In the genomic region with DNA sequence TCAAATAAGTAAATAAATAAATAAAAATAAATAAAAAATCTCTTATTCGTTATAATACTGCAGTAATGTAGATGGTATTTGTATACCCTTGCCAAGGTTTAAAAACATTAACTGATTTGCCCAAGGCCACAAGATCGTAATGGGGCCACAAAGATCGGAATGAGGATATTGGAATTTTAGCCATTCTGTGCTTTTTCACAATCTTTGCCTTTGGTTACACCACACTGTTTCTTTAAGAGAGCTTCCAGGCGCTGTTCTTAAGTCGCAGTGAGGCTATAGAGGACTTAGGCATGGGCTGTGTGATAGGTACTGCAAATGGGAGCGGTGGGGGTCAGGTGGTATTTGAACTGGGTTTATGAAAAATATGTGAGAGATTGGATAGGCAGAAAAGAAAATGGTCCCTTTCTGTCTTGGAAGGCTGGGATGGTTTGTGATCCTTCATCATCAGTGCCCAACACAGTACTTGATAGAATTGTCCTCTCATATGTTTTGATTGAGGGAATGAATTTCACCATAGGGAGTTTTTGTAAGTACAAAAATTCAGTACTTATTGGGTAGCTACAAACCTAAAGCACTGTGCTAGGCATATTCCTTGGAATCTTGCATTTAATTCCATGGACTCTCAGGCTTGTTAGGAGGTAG, we compare ENCODE assay signal across 8 cellular contexts. TPM values are rescaled to one million over a fixed set of nuclear protein-coding genes. Genes with fewer than 3 reads are reported as not detected.
DNase-seq lines count a peak whose midpoint lies in the region; ATAC-seq and TF ChIP-seq lines count a peak whose summit lies in the region.

No MANE protein-coding gene starts in this region.

- no peak overlapping the region for H2AFZ ChIP-seq in fibroblast of lung (ENCODE audit: low read length)

- peaks cover 4% of the 10 kb centered on the region for H4K20me1 ChIP-seq in fibroblast of lung (ENCODE audit: control insufficient read depth, extremely low read depth, insufficient read depth, low read length)

- ATAC-seq in RWPE2 (ENCODE audit: low read depth), result no peak

- H3K9ac ChIP-seq in fibroblast of lung (ENCODE audit: insufficient read depth, low read length) (no peak overlapping the region), rectal smooth muscle tissue (ENCODE audit: low read length) (no peak overlapping the region)

- H3K4me3 ChIP-seq in RWPE2 (ENCODE audit: severe bottlenecking) (peak overlapping the region; percentile 95), fibroblast of lung (replicated peaks in 1 of 4; ENCODE audit: control extremely low read depth in 1 of 4, insufficient read depth in 1 of 4, low read depth in 3 of 4, low read length in 4 of 4) (peak overlapping the region; percentile 59 to 78 (median 78)), rectal smooth muscle tissue (ENCODE audit: low read length) (peak overlapping the region; percentile 82)

- H3K79me2 ChIP-seq in fibroblast of lung (ENCODE audit: control insufficient read depth, insufficient read depth, low read length), result peaks cover 58% of the 10 kb centered on the region

- TF ChIP-seq CTCF in RWPE2 (IDR thresholded peaks at IDR 0.05; ENCODE audit: poor library complexity, severe bottlenecking) (no peak), fibroblast of lung (conservative IDR thresholded peaks at IDR 0.05 in 1 of 2, IDR thresholded peaks at IDR 0.05 in 1 of 2; ENCODE audit: low read depth in 1 of 2, low read length in 2 of 2) (no peak)

- in situ Hi-C loops in G401 (cut with HindIII; ENCODE audit: low sequenced_read_pairs), result no loop called here

- peaks cover 22% of the 10 kb centered on the region for H3K4me1 ChIP-seq in RWPE2 (ENCODE audit: insufficient read depth, poor library complexity, severe bottlenecking)
- no peaks in the 10 kb centered on the region for H3K4me1 ChIP-seq in fibroblast of lung (ENCODE audit: control insufficient read depth, extremely low read depth, insufficient read depth, low read length)
- peaks cover 10% of the 10 kb centered on the region for H3K4me1 ChIP-seq in rectal smooth muscle tissue (ENCODE audit: control insufficient read depth, insufficient read depth, low read length)

- H3K27me3 ChIP-seq in RWPE2 (ENCODE audit: insufficient read depth, poor library complexity, severe bottlenecking) (no peaks in the 10 kb centered on the region), fibroblast of lung (ENCODE audit: control insufficient read depth, insufficient read depth, low read length) (no peaks in the 10 kb centered on the region), rectal smooth muscle tissue (ENCODE audit: control insufficient read depth, insufficient read depth, low read length) (no peaks in the 10 kb centered on the region)

- no peaks in the 10 kb centered on the region for H3K9me3 ChIP-seq in RWPE2 (ENCODE audit: severe bottlenecking)
- H3K9me3 ChIP-seq in fibroblast of lung (ENCODE audit: control insufficient read depth, insufficient read depth, low read depth, low read length), result no peaks in the 10 kb centered on the region

- H3K27ac ChIP-seq in RWPE2 (ENCODE audit: poor library complexity, severe bottlenecking) (peak overlapping the region; percentile 60), fibroblast of lung (ENCODE audit: insufficient read depth, low read length) (no peak overlapping the region), rectal smooth muscle tissue (ENCODE audit: low read depth, low read length) (no peak overlapping the region)

- H3K36me3 ChIP-seq in RWPE2 (ENCODE audit: low read depth), result peaks cover 47% of the 10 kb centered on the region
- no peaks in the 10 kb centered on the region for H3K36me3 ChIP-seq in fibroblast of lung (ENCODE audit: control insufficient read depth, insufficient read depth, low read length)
- no peaks in the 10 kb centered on the region for H3K36me3 ChIP-seq in rectal smooth muscle tissue (ENCODE audit: control insufficient read depth, insufficient read depth, low read length)

- peak overlapping the region; percentile 13 for H3K4me2 ChIP-seq in fibroblast of lung (ENCODE audit: extremely low read depth, insufficient read depth, low read length)

- DNase-seq in G401 (ENCODE audit: low spot score), result peak; percentile 13
- no peak for DNase-seq in RWPE2 (ENCODE audit: low spot score)
- peak in 1 of 2 donors; percentile 10 for DNase-seq in fibroblast of lung (ENCODE audit: low read depth in 2 of 2)
- DNase-seq in AG20443 (ENCODE audit: low spot score), result no peak
- DNase-seq in midbrain (lab: John Stamatoyannopoulos, UW), result no peak
- DNase-seq in SHP77 treated with DMSO at 0.1 percent for 48 hours (lab: John Stamatoyannopoulos, UW), result no peak
- no peak for DNase-seq in NCI-H128 (lab: John Stamatoyannopoulos, UW; ENCODE audit: unreplicated experiment)

RNA-seq across cellular contexts. Expression of a gene that starts 1.4 kb away (rescaled TPM):
- total RNA-seq in G401 (2014; rRNA removed; shearing (Covaris generic)), result 54.1 and 62.6 TPM in 2 replicates
- 11.6 and 15.4 TPM in 2 replicates for total RNA-seq in fibroblast of lung
- polyA plus RNA-seq in fibroblast of lung, result 29.8 and 32.9 TPM in 2 replicates
- polyA plus RNA-seq in fibroblast of lung (2012), result 30.6 and 33.8 TPM in 2 replicates
- polyA minus RNA-seq in fibroblast of lung (ENCODE audit: low replicate concordance), result 6.6 and 9.2 TPM in 2 replicates
